ENCODE assay signal across 1 cellular context in the genomic region with DNA sequence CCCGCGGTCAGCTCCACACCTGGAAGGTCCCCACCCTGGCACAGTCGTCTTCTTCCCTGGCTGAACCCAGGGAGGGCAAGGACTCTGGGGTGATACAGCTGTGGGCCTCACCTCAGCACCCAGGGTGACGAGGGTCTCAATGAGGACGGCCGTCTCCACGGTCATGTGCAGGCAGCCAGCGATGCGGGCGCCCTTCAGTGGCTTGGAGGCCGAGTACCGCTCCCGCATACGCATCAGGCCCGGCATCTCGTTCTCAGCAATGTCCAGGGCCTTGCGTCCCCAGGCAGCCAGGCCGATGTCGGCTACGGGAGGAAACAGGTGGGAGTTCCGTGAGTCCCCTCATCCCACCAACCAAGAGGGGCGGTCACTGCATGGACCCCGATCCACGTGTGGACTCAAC.
TF ChIP-seq lines count a peak whose summit lies in the region.

No MANE protein-coding gene starts in this region.

TF ChIP-seq in HepG2, 621 proteins besides CTCF, POLR2A, EP300 and RAD21 (continues in another document):
- TF ChIP-seq RBM22 (optimal IDR thresholded peaks at IDR 0.05; ENCODE audit: low read length) (no peak), NFKBIZ (CRISPR knock-in tag; IDR thresholded peaks at IDR 0.05) (no peak), AGO2 (optimal IDR thresholded peaks at IDR 0.05; ENCODE audit: low read depth, low read length) (peak; percentile 86), ZSCAN9 (CRISPR knock-in tag; IDR thresholded peaks at IDR 0.05; ENCODE audit: borderline replicate concordance) (no peak), ZNF510 (CRISPR knock-in tag; IDR thresholded peaks at IDR 0.05; ENCODE audit: low read depth) (no peak), CBX5 (CRISPR knock-in tag; IDR thresholded peaks at IDR 0.05; ENCODE audit: borderline replicate concordance) (no peak), RBFOX2 (IDR thresholded peaks at IDR 0.05; ENCODE audit: low read depth, low read length) (peak; percentile 51; the same call in 1 of the 2 replicates), TOE1 (CRISPR knock-in tag; IDR thresholded peaks at IDR 0.05) (no peak), ZNF549 (CRISPR knock-in tag; IDR thresholded peaks at IDR 0.05) (no peak), HNRNPUL1 (IDR thresholded peaks at IDR 0.05; ENCODE audit: low read depth, low read length) (no peak), ZNF326 (CRISPR knock-in tag; IDR thresholded peaks at IDR 0.05; ENCODE audit: borderline replicate concordance) (no peak), ZNF431 (CRISPR knock-in tag; IDR thresholded peaks at IDR 0.05; ENCODE audit: borderline replicate concordance, low read depth) (no peak), ZNF788 (CRISPR knock-in tag; IDR thresholded peaks at IDR 0.05; ENCODE audit: borderline replicate concordance) (no peak), ZBTB7B (CRISPR knock-in tag; IDR thresholded peaks at IDR 0.05) (no peak), XBP1 (CRISPR knock-in tag; IDR thresholded peaks at IDR 0.05) (no peak), ZSCAN31 (CRISPR knock-in tag; IDR thresholded peaks at IDR 0.05; ENCODE audit: low read depth) (no peak), ERF (CRISPR knock-in tag; IDR thresholded peaks at IDR 0.05) (no peak), ZFP41 (CRISPR knock-in tag; IDR thresholded peaks at IDR 0.05; ENCODE audit: borderline replicate concordance) (no peak), MAFK (conservative IDR thresholded peaks at IDR 0.05 in 1 of 2, IDR thresholded peaks at IDR 0.05 in 1 of 2; ENCODE audit: low read length in 2 of 2) (no peak), ZNF563 (CRISPR knock-in tag; IDR thresholded peaks at IDR 0.05) (no peak), ETV6 (CRISPR knock-in tag; conservative IDR thresholded peaks at IDR 0.05) (no peak), ZFP62 (CRISPR knock-in tag; IDR thresholded peaks at IDR 0.05) (no peak), ZNF432 (CRISPR knock-in tag; IDR thresholded peaks at IDR 0.05; ENCODE audit: borderline replicate concordance) (no peak), ZNF839 (CRISPR knock-in tag; IDR thresholded peaks at IDR 0.05; ENCODE audit: borderline replicate concordance) (no peak), SRSF4 (IDR thresholded peaks at IDR 0.05; ENCODE audit: low read depth, low read length, poor library complexity, severe bottlenecking) (no peak), TCF12 (IDR thresholded peaks at IDR 0.05) (no peak), TCF12 (CRISPR knock-in tag; IDR thresholded peaks at IDR 0.05) (no peak), AKAP8 (CRISPR knock-in tag; IDR thresholded peaks at IDR 0.05) (0 out of 2 replicates have a peak, but pooled peaks have one; percentile 40), ZNF607 (CRISPR knock-in tag; IDR thresholded peaks at IDR 0.05; ENCODE audit: borderline replicate concordance) (no peak)
- TF ChIP-seq, protein P1, sequence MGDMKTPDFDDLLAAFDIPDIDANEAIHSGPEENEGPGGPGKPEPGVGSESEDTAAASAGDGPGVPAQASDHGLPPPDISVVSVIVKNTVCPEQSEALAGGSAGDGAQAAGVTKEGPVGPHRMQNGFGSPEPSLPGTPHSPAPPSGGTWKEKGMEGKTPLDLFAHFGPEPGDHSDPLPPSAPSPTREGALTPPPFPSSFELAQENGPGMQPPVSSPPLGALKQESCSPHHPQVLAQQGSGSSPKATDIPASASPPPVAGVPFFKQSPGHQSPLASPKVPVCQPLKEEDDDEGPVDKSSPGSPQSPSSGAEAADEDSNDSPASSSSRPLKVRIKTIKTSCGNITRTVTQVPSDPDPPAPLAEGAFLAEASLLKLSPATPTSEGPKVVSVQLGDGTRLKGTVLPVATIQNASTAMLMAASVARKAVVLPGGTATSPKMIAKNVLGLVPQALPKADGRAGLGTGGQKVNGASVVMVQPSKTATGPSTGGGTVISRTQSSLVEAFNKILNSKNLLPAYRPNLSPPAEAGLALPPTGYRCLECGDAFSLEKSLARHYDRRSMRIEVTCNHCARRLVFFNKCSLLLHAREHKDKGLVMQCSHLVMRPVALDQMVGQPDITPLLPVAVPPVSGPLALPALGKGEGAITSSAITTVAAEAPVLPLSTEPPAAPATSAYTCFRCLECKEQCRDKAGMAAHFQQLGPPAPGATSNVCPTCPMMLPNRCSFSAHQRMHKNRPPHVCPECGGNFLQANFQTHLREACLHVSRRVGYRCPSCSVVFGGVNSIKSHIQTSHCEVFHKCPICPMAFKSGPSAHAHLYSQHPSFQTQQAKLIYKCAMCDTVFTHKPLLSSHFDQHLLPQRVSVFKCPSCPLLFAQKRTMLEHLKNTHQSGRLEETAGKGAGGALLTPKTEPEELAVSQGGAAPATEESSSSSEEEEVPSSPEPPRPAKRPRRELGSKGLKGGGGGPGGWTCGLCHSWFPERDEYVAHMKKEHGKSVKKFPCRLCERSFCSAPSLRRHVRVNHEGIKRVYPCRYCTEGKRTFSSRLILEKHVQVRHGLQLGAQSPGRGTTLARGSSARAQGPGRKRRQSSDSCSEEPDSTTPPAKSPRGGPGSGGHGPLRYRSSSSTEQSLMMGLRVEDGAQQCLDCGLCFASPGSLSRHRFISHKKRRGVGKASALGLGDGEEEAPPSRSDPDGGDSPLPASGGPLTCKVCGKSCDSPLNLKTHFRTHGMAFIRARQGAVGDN (CRISPR knock-in tag; IDR thresholded peaks at IDR 0.05), result peak; percentile 13; the same call in 1 of the 2 replicates
- TF ChIP-seq, protein P2, sequence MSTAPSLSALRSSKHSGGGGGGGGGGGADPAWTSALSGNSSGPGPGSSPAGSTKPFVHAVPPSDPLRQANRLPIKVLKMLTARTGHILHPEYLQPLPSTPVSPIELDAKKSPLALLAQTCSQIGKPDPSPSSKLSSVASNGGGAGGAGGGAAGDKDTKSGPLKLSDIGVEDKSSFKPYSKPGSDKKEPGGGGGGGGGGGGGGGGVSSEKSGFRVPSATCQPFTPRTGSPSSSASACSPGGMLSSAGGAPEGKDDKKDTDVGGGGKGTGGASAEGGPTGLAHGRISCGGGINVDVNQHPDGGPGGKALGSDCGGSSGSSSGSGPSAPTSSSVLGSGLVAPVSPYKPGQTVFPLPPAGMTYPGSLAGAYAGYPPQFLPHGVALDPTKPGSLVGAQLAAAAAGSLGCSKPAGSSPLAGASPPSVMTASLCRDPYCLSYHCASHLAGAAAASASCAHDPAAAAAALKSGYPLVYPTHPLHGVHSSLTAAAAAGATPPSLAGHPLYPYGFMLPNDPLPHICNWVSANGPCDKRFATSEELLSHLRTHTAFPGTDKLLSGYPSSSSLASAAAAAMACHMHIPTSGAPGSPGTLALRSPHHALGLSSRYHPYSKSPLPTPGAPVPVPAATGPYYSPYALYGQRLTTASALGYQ (CRISPR knock-in tag; IDR thresholded peaks at IDR 0.05), result no peak
- TF ChIP-seq, protein P3, sequence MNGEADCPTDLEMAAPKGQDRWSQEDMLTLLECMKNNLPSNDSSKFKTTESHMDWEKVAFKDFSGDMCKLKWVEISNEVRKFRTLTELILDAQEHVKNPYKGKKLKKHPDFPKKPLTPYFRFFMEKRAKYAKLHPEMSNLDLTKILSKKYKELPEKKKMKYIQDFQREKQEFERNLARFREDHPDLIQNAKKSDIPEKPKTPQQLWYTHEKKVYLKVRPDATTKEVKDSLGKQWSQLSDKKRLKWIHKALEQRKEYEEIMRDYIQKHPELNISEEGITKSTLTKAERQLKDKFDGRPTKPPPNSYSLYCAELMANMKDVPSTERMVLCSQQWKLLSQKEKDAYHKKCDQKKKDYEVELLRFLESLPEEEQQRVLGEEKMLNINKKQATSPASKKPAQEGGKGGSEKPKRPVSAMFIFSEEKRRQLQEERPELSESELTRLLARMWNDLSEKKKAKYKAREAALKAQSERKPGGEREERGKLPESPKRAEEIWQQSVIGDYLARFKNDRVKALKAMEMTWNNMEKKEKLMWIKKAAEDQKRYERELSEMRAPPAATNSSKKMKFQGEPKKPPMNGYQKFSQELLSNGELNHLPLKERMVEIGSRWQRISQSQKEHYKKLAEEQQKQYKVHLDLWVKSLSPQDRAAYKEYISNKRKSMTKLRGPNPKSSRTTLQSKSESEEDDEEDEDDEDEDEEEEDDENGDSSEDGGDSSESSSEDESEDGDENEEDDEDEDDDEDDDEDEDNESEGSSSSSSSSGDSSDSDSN (CRISPR knock-in tag; IDR thresholded peaks at IDR 0.05), result no peak
- TF ChIP-seq, protein P4, sequence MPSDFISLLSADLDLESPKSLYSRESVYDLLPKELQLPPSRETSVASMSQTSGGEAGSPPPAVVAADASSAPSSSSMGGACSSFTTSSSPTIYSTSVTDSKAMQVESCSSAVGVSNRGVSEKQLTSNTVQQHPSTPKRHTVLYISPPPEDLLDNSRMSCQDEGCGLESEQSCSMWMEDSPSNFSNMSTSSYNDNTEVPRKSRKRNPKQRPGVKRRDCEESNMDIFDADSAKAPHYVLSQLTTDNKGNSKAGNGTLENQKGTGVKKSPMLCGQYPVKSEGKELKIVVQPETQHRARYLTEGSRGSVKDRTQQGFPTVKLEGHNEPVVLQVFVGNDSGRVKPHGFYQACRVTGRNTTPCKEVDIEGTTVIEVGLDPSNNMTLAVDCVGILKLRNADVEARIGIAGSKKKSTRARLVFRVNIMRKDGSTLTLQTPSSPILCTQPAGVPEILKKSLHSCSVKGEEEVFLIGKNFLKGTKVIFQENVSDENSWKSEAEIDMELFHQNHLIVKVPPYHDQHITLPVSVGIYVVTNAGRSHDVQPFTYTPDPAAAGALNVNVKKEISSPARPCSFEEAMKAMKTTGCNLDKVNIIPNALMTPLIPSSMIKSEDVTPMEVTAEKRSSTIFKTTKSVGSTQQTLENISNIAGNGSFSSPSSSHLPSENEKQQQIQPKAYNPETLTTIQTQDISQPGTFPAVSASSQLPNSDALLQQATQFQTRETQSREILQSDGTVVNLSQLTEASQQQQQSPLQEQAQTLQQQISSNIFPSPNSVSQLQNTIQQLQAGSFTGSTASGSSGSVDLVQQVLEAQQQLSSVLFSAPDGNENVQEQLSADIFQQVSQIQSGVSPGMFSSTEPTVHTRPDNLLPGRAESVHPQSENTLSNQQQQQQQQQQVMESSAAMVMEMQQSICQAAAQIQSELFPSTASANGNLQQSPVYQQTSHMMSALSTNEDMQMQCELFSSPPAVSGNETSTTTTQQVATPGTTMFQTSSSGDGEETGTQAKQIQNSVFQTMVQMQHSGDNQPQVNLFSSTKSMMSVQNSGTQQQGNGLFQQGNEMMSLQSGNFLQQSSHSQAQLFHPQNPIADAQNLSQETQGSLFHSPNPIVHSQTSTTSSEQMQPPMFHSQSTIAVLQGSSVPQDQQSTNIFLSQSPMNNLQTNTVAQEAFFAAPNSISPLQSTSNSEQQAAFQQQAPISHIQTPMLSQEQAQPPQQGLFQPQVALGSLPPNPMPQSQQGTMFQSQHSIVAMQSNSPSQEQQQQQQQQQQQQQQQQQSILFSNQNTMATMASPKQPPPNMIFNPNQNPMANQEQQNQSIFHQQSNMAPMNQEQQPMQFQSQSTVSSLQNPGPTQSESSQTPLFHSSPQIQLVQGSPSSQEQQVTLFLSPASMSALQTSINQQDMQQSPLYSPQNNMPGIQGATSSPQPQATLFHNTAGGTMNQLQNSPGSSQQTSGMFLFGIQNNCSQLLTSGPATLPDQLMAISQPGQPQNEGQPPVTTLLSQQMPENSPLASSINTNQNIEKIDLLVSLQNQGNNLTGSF (CRISPR knock-in tag; IDR thresholded peaks at IDR 0.05), result 0 out of 2 replicates have a peak, but pooled peaks have one; percentile 31
- TF ChIP-seq, protein P5, sequence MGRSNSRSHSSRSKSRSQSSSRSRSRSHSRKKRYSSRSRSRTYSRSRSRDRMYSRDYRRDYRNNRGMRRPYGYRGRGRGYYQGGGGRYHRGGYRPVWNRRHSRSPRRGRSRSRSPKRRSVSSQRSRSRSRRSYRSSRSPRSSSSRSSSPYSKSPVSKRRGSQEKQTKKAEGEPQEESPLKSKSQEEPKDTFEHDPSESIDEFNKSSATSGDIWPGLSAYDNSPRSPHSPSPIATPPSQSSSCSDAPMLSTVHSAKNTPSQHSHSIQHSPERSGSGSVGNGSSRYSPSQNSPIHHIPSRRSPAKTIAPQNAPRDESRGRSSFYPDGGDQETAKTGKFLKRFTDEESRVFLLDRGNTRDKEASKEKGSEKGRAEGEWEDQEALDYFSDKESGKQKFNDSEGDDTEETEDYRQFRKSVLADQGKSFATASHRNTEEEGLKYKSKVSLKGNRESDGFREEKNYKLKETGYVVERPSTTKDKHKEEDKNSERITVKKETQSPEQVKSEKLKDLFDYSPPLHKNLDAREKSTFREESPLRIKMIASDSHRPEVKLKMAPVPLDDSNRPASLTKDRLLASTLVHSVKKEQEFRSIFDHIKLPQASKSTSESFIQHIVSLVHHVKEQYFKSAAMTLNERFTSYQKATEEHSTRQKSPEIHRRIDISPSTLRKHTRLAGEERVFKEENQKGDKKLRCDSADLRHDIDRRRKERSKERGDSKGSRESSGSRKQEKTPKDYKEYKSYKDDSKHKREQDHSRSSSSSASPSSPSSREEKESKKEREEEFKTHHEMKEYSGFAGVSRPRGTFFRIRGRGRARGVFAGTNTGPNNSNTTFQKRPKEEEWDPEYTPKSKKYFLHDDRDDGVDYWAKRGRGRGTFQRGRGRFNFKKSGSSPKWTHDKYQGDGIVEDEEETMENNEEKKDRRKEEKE (IDR thresholded peaks at IDR 0.05), result no peak
- TF ChIP-seq, protein P6, sequence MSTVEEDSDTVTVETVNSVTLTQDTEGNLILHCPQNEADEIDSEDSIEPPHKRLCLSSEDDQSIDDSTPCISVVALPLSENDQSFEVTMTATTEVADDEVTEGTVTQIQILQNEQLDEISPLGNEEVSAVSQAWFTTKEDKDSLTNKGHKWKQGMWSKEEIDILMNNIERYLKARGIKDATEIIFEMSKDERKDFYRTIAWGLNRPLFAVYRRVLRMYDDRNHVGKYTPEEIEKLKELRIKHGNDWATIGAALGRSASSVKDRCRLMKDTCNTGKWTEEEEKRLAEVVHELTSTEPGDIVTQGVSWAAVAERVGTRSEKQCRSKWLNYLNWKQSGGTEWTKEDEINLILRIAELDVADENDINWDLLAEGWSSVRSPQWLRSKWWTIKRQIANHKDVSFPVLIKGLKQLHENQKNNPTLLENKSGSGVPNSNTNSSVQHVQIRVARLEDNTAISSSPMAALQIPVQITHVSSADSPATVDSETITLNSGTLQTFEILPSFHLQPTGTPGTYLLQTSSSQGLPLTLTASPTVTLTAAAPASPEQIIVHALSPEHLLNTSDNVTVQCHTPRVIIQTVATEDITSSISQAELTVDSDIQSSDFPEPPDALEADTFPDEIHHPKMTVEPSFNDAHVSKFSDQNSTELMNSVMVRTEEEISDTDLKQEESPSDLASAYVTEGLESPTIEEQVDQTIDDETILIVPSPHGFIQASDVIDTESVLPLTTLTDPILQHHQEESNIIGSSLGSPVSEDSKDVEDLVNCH (CRISPR knock-in tag; IDR thresholded peaks at IDR 0.05), result no peak
- TF ChIP-seq, protein P7, sequence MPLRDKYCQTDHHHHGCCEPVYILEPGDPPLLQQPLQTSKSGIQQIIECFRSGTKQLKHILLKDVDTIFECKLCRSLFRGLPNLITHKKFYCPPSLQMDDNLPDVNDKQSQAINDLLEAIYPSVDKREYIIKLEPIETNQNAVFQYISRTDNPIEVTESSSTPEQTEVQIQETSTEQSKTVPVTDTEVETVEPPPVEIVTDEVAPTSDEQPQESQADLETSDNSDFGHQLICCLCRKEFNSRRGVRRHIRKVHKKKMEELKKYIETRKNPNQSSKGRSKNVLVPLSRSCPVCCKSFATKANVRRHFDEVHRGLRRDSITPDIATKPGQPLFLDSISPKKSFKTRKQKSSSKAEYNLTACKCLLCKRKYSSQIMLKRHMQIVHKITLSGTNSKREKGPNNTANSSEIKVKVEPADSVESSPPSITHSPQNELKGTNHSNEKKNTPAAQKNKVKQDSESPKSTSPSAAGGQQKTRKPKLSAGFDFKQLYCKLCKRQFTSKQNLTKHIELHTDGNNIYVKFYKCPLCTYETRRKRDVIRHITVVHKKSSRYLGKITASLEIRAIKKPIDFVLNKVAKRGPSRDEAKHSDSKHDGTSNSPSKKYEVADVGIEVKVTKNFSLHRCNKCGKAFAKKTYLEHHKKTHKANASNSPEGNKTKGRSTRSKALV (CRISPR knock-in tag; IDR thresholded peaks at IDR 0.05), result no peak
